ENCODE assay signal across 1 cellular context in the genomic region with DNA sequence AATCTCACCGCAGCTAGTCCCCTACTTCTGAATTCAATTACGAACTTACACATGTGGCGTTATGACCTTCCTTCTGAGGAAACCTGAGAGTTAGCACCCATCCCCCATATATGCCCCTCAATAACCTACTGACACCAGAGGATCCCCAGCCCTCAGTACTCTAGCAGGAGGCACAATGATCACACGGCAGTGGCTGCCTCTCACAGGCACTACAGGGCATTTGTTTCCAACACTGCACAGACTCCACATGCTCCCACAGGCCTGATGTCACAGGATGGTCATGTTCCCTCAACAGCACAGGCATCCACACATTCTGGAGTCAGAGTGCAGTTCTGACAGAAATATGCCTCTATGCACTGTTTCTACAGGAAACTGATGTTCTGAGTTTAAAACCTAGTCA.
TF ChIP-seq lines count a peak whose summit lies in the region.

No MANE protein-coding gene starts in this region.

TF ChIP-seq in GM23338, 12 proteins besides CTCF, POLR2A, EP300 and RAD21:
- TF ChIP-seq, protein P1, sequence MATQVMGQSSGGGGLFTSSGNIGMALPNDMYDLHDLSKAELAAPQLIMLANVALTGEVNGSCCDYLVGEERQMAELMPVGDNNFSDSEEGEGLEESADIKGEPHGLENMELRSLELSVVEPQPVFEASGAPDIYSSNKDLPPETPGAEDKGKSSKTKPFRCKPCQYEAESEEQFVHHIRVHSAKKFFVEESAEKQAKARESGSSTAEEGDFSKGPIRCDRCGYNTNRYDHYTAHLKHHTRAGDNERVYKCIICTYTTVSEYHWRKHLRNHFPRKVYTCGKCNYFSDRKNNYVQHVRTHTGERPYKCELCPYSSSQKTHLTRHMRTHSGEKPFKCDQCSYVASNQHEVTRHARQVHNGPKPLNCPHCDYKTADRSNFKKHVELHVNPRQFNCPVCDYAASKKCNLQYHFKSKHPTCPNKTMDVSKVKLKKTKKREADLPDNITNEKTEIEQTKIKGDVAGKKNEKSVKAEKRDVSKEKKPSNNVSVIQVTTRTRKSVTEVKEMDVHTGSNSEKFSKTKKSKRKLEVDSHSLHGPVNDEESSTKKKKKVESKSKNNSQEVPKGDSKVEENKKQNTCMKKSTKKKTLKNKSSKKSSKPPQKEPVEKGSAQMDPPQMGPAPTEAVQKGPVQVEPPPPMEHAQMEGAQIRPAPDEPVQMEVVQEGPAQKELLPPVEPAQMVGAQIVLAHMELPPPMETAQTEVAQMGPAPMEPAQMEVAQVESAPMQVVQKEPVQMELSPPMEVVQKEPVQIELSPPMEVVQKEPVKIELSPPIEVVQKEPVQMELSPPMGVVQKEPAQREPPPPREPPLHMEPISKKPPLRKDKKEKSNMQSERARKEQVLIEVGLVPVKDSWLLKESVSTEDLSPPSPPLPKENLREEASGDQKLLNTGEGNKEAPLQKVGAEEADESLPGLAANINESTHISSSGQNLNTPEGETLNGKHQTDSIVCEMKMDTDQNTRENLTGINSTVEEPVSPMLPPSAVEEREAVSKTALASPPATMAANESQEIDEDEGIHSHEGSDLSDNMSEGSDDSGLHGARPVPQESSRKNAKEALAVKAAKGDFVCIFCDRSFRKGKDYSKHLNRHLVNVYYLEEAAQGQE (IDR thresholded peaks at IDR 0.05; ENCODE audit: unreplicated experiment), result no peak
- TF ChIP-seq JUNB (IDR thresholded peaks at IDR 0.05; ENCODE audit: unreplicated experiment) (no peak), ZNF114 (CRISPR knock-in tag; IDR thresholded peaks at IDR 0.05) (no peak), NANOG (IDR thresholded peaks at IDR 0.05; ENCODE audit: borderline replicate concordance) (no peak), ZNF331 (CRISPR knock-in tag; IDR thresholded peaks at IDR 0.05; ENCODE audit: low read depth) (no peak), POLR2AphosphoS5 (IDR thresholded peaks at IDR 0.05; ENCODE audit: low read depth) (no peak), CREB1 (CRISPR knock-in tag; IDR thresholded peaks at IDR 0.05; ENCODE audit: low read depth) (no peak), EZH2 (IDR thresholded peaks at IDR 0.05; ENCODE audit: low read depth, unreplicated experiment) (no peak), STAT1 (IDR thresholded peaks at IDR 0.05; ENCODE audit: unreplicated experiment) (no peak)
- TF ChIP-seq, protein P2, sequence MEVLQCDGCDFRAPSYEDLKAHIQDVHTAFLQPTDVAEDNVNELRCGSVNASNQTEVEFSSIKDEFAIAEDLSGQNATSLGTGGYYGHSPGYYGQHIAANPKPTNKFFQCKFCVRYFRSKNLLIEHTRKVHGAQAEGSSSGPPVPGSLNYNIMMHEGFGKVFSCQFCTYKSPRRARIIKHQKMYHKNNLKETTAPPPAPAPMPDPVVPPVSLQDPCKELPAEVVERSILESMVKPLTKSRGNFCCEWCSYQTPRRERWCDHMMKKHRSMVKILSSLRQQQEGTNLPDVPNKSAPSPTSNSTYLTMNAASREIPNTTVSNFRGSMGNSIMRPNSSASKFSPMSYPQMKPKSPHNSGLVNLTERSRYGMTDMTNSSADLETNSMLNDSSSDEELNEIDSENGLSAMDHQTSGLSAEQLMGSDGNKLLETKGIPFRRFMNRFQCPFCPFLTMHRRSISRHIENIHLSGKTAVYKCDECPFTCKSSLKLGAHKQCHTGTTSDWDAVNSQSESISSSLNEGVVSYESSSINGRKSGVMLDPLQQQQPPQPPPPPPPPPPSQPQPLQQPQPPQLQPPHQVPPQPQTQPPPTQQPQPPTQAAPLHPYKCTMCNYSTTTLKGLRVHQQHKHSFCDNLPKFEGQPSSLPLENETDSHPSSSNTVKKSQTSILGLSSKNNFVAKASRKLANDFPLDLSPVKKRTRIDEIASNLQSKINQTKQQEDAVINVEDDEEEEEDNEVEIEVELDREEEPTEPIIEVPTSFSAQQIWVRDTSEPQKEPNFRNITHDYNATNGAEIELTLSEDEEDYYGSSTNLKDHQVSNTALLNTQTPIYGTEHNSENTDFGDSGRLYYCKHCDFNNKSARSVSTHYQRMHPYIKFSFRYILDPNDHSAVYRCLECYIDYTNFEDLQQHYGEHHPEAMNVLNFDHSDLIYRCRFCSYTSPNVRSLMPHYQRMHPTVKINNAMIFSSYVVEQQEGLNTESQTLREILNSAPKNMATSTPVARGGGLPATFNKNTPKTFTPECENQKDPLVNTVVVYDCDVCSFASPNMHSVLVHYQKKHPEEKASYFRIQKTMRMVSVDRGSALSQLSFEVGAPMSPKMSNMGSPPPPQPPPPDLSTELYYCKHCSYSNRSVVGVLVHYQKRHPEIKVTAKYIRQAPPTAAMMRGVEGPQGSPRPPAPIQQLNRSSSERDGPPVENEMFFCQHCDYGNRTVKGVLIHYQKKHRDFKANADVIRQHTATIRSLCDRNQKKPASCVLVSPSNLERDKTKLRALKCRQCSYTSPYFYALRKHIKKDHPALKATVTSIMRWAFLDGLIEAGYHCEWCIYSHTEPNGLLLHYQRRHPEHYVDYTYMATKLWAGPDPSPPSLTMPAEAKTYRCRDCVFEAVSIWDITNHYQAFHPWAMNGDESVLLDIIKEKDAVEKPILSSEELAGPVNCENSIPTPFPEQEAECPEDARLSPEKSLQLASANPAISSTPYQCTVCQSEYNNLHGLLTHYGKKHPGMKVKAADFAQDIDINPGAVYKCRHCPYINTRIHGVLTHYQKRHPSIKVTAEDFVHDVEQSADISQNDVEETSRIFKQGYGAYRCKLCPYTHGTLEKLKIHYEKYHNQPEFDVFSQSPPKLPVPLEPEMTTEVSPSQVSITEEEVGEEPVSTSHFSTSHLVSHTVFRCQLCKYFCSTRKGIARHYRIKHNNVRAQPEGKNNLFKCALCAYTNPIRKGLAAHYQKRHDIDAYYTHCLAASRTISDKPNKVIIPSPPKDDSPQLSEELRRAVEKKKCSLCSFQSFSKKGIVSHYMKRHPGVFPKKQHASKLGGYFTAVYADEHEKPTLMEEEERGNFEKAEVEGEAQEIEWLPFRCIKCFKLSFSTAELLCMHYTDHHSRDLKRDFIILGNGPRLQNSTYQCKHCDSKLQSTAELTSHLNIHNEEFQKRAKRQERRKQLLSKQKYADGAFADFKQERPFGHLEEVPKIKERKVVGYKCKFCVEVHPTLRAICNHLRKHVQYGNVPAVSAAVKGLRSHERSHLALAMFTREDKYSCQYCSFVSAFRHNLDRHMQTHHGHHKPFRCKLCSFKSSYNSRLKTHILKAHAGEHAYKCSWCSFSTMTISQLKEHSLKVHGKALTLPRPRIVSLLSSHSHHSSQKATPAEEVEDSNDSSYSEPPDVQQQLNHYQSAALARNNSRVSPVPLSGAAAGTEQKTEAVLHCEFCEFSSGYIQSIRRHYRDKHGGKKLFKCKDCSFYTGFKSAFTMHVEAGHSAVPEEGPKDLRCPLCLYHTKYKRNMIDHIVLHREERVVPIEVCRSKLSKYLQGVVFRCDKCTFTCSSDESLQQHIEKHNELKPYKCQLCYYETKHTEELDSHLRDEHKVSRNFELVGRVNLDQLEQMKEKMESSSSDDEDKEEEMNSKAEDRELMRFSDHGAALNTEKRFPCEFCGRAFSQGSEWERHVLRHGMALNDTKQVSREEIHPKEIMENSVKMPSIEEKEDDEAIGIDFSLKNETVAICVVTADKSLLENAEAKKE (CRISPR knock-in tag; IDR thresholded peaks at IDR 0.05), result no peak
- TF ChIP-seq, protein P3, sequence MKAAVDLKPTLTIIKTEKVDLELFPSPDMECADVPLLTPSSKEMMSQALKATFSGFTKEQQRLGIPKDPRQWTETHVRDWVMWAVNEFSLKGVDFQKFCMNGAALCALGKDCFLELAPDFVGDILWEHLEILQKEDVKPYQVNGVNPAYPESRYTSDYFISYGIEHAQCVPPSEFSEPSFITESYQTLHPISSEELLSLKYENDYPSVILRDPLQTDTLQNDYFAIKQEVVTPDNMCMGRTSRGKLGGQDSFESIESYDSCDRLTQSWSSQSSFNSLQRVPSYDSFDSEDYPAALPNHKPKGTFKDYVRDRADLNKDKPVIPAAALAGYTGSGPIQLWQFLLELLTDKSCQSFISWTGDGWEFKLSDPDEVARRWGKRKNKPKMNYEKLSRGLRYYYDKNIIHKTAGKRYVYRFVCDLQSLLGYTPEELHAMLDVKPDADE (IDR thresholded peaks at IDR 0.05), result no peak
